ENCODE assay signal across 9 cellular contexts in genomic region chr11:47187723-47188122, GRCh38. TPM values are rescaled to one million over a fixed set of nuclear protein-coding genes. Genes with fewer than 3 reads are reported as not detected.
DNase-seq lines count a peak whose midpoint lies in the region; ATAC-seq and TF ChIP-seq lines count a peak whose summit lies in the region.
"Had no signal": no experiment of that assay in that cellular context is flagged by ENCODE, and none has a peak within 500 bp of the region (broad histone marks: within the 10 kb centered on the region; RNA-seq: fewer than 3 reads in every experiment).

No MANE protein-coding gene starts in this region.

- no peaks in the 10 kb centered on the region for H3K9me3 Mint-ChIP-seq in CD8-positive, alpha-beta memory T cell

- no peak for ATAC-seq in HG02759 (IDR thresholded peaks at IDR 0.05; ENCODE audit: unreplicated experiment)

- no peaks in the 10 kb centered on the region for H3K36me3 ChIP-seq in CD8-positive, alpha-beta memory T cell (ENCODE audit: insufficient read depth, low read length)
- no peaks in the 10 kb centered on the region for H3K36me3 ChIP-seq in SJCRH30
- peaks cover 0 to 9% (median 0%) of the 10 kb centered on the region in 3 donors for H3K36me3 ChIP-seq in esophagus squamous epithelium
- peaks cover 7 to 8% of the 10 kb centered on the region in 2 experiments for H3K36me3 ChIP-seq in trophoblast cell (ENCODE audit: control insufficient read depth in 1 of 2, insufficient read depth in 2 of 2, low read length in 2 of 2)

- H3K4ac ChIP-seq in trophoblast cell (ENCODE audit: low read depth, low read length): no peak overlapping the region

- H3K4me1 Mint-ChIP-seq in CD8-positive, alpha-beta memory T cell: peaks cover 5 to 11% (median 5%) of the 10 kb centered on the region in 3 donors

- H2BK5ac ChIP-seq in trophoblast cell (ENCODE audit: low read depth, low read length, poor library complexity): peak overlapping the region; percentile 22

- H3K4me1 ChIP-seq in CD8-positive, alpha-beta memory T cell (ENCODE audit: insufficient read depth, low read length): peaks cover 12% of the 10 kb centered on the region
- H3K4me1 ChIP-seq in SJCRH30 (peaks cover 6% of the 10 kb centered on the region; the same call in 1 of the 2 replicates), esophagus squamous epithelium (peaks cover 27 to 65% (median 30%) of the 10 kb centered on the region in 3 donors), trophoblast cell (ENCODE audit: control insufficient read depth in 1 of 2, insufficient read depth in 2 of 2, low read length in 2 of 2) (peaks cover 41 to 56% of the 10 kb centered on the region in 2 experiments)

- H3K14ac ChIP-seq in trophoblast cell (ENCODE audit: low read length): no peak overlapping the region

- H2AK5ac ChIP-seq in trophoblast cell (ENCODE audit: low read length): peak overlapping the region; percentile 22

- no peaks in the 10 kb centered on the region for H3K36me3 Mint-ChIP-seq in CD8-positive, alpha-beta memory T cell

- H4K8ac ChIP-seq in trophoblast cell (ENCODE audit: low read depth, low read length): peak overlapping the region; percentile 4

- peak overlapping the region; percentile 11 for H4K91ac ChIP-seq in trophoblast cell (ENCODE audit: low read depth, low read length)

- no peak overlapping the region for H2AFZ ChIP-seq in trophoblast cell (ENCODE audit: insufficient read depth, low read length, poor library complexity)

- no peak overlapping the region for H3K23ac ChIP-seq in trophoblast cell (ENCODE audit: low read length)

- peaks cover 22% of the 10 kb centered on the region for H3K79me2 ChIP-seq in trophoblast cell (ENCODE audit: control insufficient read depth, insufficient read depth, low read length, poor library complexity)

- H3K4me2 ChIP-seq in trophoblast cell (ENCODE audit: low read length): peak overlapping the region; percentile 94

- DNase-seq in CD8-positive, alpha-beta memory T cell: no peak
- DNase-seq in SJCRH30 (no peak), esophagus squamous epithelium (lab: John Stamatoyannopoulos, UW) (no peak), trophoblast cell (no peak), 8988T (no peak), germinal center (ENCODE audit: low spot score) (no peak)
- no peak for DNase-seq in stimulated activated CD4-positive, alpha-beta T cell treated with anti-CD3 and anti-CD28 coated beads, Interleukin-4, amount 100 ng/mL, for 4 hours
- DNase-seq: NCI-H748 treated with DMSO at 0.1 percent for 48 hours had no signal

- no peak for TF ChIP-seq CTCF in esophagus squamous epithelium (IDR thresholded peaks at IDR 0.05)

- H3K27ac ChIP-seq in CD8-positive, alpha-beta memory T cell (ENCODE audit: low read depth, low read length): no peak overlapping the region
- no peak overlapping the region for H3K27ac ChIP-seq in SJCRH30
- H3K27ac ChIP-seq in esophagus squamous epithelium: peak overlapping the region; percentile 92 to 98 (median 98)
- peak overlapping the region; percentile 87 for H3K27ac ChIP-seq in trophoblast cell (ENCODE audit: low read depth, low read length)

- peaks cover 8 to 31% of the 10 kb centered on the region in 2 donors for H3K27me3 Mint-ChIP-seq in CD8-positive, alpha-beta memory T cell

- TF ChIP-seq POLR2A in esophagus squamous epithelium (IDR thresholded peaks at IDR 0.05): no peak

- intact Hi-C loops in esophagus squamous epithelium (cut with DNase I): no loop called here

- no peak overlapping the region for H3K4me3 ChIP-seq in CD8-positive, alpha-beta memory T cell (ENCODE audit: low read length)
- H3K4me3 ChIP-seq in SJCRH30: peak overlapping the region; percentile 78; the same call in 1 of the 2 replicates
- peak overlapping the region; percentile 74 to 94 (median 78) for H3K4me3 ChIP-seq in esophagus squamous epithelium
- no peak overlapping the region for H3K4me3 ChIP-seq in trophoblast cell (ENCODE audit: low read depth, low read length)

- WGBS in esophagus squamous epithelium, 2 donors: 26 to 33% methylated on average over 5 of the region's 5 CpGs
- no CpG with 5 or more reads among the region's 5 CpGs for WGBS in trophoblast cell (ENCODE audit: extremely low coverage, insufficient coverage, insufficient read length)

- CTCF ChIA-PET in CD8-positive, alpha-beta memory T cell (lab: Charles Lee): interaction anchor here (1.0 to 2.2 kb wide), 6 partner anchors 10 to 186 kb away, joined by 3 to 21 read pairs (median 4); partner anchors contain the start of genes ACP2 and ARFGAP2

- H2BK120ac ChIP-seq in trophoblast cell (ENCODE audit: insufficient read depth, low read length, poor library complexity): peak overlapping the region; percentile 8

- H3K9ac ChIP-seq in trophoblast cell (ENCODE audit: low read length): no peak overlapping the region

- no peak overlapping the region for H3K18ac ChIP-seq in trophoblast cell (ENCODE audit: low read length)

- peaks cover 33% of the 10 kb centered on the region for H3K79me1 ChIP-seq in trophoblast cell (ENCODE audit: low read length)

- H2BK12ac ChIP-seq in trophoblast cell (ENCODE audit: low read length): peak overlapping the region; percentile 19

- H3K27me3 ChIP-seq in CD8-positive, alpha-beta memory T cell (ENCODE audit: insufficient read depth, low read length, poor library complexity, severe bottlenecking): peaks cover 22% of the 10 kb centered on the region
- no peaks in the 10 kb centered on the region for H3K27me3 ChIP-seq in SJCRH30
- peaks cover 0 to 17% (median 0%) of the 10 kb centered on the region in 4 donors for H3K27me3 ChIP-seq in esophagus squamous epithelium
- no peaks in the 10 kb centered on the region for H3K27me3 ChIP-seq in trophoblast cell (ENCODE audit: insufficient read depth, low read length)

- POLR2A ChIA-PET in CD8-positive, alpha-beta memory T cell (lab: Charles Lee): interaction anchor here (1.7 kb wide), 1 partner anchor 27 kb away, joined by 11 read pairs; the partner anchor contains the start of gene DDB2

- no peak overlapping the region for H4K12ac ChIP-seq in trophoblast cell (ENCODE audit: low read depth, low read length)

- H3K4me3 Mint-ChIP-seq in CD8-positive, alpha-beta memory T cell: peak overlapping the region in 4 of 7 donors; percentile 36 to 83 (median 67)

- no peak overlapping the region for H3K27ac Mint-ChIP-seq in CD8-positive, alpha-beta memory T cell

- no peaks in the 10 kb centered on the region for H3K9me3 ChIP-seq in CD8-positive, alpha-beta memory T cell (ENCODE audit: low read length)
- H3K9me3 ChIP-seq in SJCRH30 (replicated peaks) (no peaks in the 10 kb centered on the region), esophagus squamous epithelium (no peaks in the 10 kb centered on the region), trophoblast cell (ENCODE audit: insufficient read depth, low read depth, low read length) (no peaks in the 10 kb centered on the region)

RNA-seq across cellular contexts. Expression of gene PACSIN3, which starts 1.5 kb away (rescaled TPM):
- 1 to 10 TPM; 7.9 to 9.2 TPM for total RNA-seq in CD8-positive, alpha-beta memory T cell
- polyA plus RNA-seq in CD8-positive, alpha-beta memory T cell: not detected
- total RNA-seq in SJCRH30 (2014; rRNA removed; shearing (Covaris generic)): 26.7 and 29.0 TPM in 2 replicates
- total RNA-seq in esophagus squamous epithelium: 10 to 100 TPM; 55.9 to 95.7 (median 65.0) TPM
- polyA plus RNA-seq in trophoblast cell (2013): 22.2 and 23.3 TPM in 2 replicates

RNA-seq across cellular contexts. Expression of gene ARFGAP2, which starts 11.0 kb away (rescaled TPM):
- 100 to 1,000 TPM; 100 to 104 TPM for total RNA-seq in CD8-positive, alpha-beta memory T cell
- 90.6 TPM for polyA plus RNA-seq in CD8-positive, alpha-beta memory T cell
- total RNA-seq in SJCRH30 (2014; rRNA removed; shearing (Covaris generic)): 51.1 and 51.5 TPM in 2 replicates
- total RNA-seq in esophagus squamous epithelium: 100 to 1,000 TPM in 3 of 4 donors, 10 to 100 TPM in 1; 95.3 to 171 (median 119) TPM
- 43.4 and 47.3 TPM in 2 replicates for polyA plus RNA-seq in trophoblast cell (2013)

RNA-seq across cellular contexts. Expression of gene DDB2, which starts 27.1 kb away (rescaled TPM):
- 100 to 1,000 TPM; 170 to 172 TPM for total RNA-seq in CD8-positive, alpha-beta memory T cell
- polyA plus RNA-seq in CD8-positive, alpha-beta memory T cell: 34.4 TPM
- total RNA-seq in SJCRH30 (2014; rRNA removed; shearing (Covaris generic)): 10.7 and 11.1 TPM in 2 replicates
- 10 to 100 TPM; 25.7 to 65.8 (median 43.5) TPM for total RNA-seq in esophagus squamous epithelium
- 32.8 and 33.7 TPM in 2 replicates for polyA plus RNA-seq in trophoblast cell (2013)

Comparison
In these comparisons a context has a peak if more than half of its experiments do, and no peak if none do; other contexts are left out.
1. H3K27ac ChIP-seq: peak in esophagus squamous epithelium (4 of 4) and trophoblast cell (single experiment); none in CD8-positive, alpha-beta memory T cell (single experiment) and SJCRH30 (single experiment).
2. H3K4me3 ChIP-seq: peak in SJCRH30 (single experiment) and esophagus squamous epithelium (4 of 4); none in CD8-positive, alpha-beta memory T cell (single experiment) and trophoblast cell (single experiment).